Comparison of ENCODE assay signal across 1 cellular context in the genomic region with DNA sequence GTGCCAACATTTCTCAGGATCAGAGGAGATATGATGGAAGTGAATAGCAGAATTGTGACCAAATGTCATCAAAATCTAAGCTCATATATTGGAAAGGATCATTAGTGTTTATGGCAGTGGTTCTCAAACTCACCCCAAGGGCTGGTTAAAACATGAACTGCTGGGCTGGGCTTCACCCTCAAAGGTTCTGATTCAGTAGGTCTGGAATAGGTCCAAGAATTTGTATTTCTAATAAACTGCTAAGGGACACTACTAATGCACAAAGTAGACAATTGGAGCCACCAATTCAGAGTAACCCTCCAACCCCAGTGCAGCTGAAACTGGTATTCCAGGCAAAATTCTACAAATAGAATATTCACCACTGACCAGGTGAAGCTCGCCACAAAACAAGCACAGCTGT.
TF ChIP-seq lines count a peak whose summit lies in the region.

No MANE protein-coding gene starts in this region.

TF ChIP-seq in A549, 52 proteins besides CTCF, POLR2A, EP300 and RAD21 (continued from another document):
- TF ChIP-seq, protein P1, sequence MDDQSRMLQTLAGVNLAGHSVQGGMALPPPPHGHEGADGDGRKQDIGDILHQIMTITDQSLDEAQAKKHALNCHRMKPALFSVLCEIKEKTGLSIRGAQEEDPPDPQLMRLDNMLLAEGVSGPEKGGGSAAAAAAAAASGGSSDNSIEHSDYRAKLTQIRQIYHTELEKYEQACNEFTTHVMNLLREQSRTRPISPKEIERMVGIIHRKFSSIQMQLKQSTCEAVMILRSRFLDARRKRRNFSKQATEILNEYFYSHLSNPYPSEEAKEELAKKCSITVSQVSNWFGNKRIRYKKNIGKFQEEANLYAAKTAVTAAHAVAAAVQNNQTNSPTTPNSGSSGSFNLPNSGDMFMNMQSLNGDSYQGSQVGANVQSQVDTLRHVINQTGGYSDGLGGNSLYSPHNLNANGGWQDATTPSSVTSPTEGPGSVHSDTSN (IDR thresholded peaks at IDR 0.05): no peak
- TF ChIP-seq ZNF302 (CRISPR knock-in tag; IDR thresholded peaks at IDR 0.05) (no peak), MAZ (IDR thresholded peaks at IDR 0.05; ENCODE audit: borderline replicate concordance, low read depth, low read length) (no peak), CEBPB (IDR thresholded peaks at IDR 0.05) (no peak), RNF2 (IDR thresholded peaks at IDR 0.05; ENCODE audit: borderline replicate concordance, low read depth) (no peak), FOXS1 (CRISPR knock-in tag; IDR thresholded peaks at IDR 0.05) (no peak), JUNB (IDR thresholded peaks at IDR 0.05) (no peak)
TF ChIP-seq in A549: peak in this region for 0.
